ENCODE assay signal across 14 cellular contexts in the genomic region with DNA sequence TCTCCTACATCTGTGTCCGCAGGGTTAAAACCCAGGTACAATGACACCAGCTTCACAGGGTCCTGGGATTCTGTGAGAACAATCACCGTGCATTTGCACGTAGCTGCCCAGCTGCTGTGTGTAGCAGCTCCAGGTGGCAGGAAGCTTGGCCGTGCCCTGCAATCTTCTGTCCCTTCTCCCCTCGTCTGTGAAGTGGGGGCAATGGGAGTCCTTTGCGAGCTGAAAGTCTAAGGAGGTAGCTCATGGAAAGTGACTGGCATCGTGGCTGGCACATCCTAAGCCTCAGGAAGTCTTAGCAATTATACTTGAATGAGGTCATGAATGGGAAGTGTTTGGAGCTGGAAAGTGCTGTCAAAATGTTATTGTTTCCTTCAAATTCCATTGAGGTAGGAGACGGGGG.
"Had no signal": no experiment of that assay in that cellular context is flagged by ENCODE, and none has a peak within 500 bp of the region (broad histone marks: within the 10 kb centered on the region; RNA-seq: fewer than 3 reads in every experiment).

No MANE protein-coding gene starts in this region.

- ATAC-seq: natural killer cell; stimulated activated memory B cell treated with anti-CD40 and anti-IgM and Interleukin-4, amounts not matched to agents 10 μg/mL and 1 μg/mL and 100 μg/mL, for 72 hours had no signal

- H3K27ac ChIP-seq: neutrophil, parathyroid adenoma, prostate gland, right atrium auricular region had no signal

- H3K36me3 ChIP-seq: neutrophil, prostate gland, right atrium auricular region, tibial artery had no signal

- H3K4me3 ChIP-seq: lung, prostate gland, right atrium auricular region, tibial artery had no signal

- H3K27me3 ChIP-seq: neutrophil, right atrium auricular region, tibial artery had no signal

- H3K9me3 ChIP-seq: neutrophil, prostate gland, right atrium auricular region, tibial artery had no signal

- H3K4me1 ChIP-seq: parathyroid adenoma, prostate gland, right atrium auricular region had no signal

- DNase-seq: central memory CD4-positive, alpha-beta T cell; effector CD8-positive, alpha-beta T cell; erythroblast; hypothalamus; immature natural killer cell; natural killer cell; stimulated activated CD4-positive, alpha-beta T cell treated with anti-CD3 and anti-CD28 coated beads, Interleukin-4, amount 100 ng/mL, for 4 hours had no signal
